Comparison of ENCODE assay signal across 17 cellular contexts in genomic region chr4:104395219-104395618, GRCh38.
A peak's percentile ranks its signal among the peaks of the same experiment; 100 is the strongest.
DNase-seq lines count a peak whose midpoint lies in the region; ATAC-seq and TF ChIP-seq lines count a peak whose summit lies in the region.
"Had no signal": no experiment of that assay in that cellular context is flagged by ENCODE, and none has a peak within 500 bp of the region (broad histone marks: within the 10 kb centered on the region; RNA-seq: fewer than 3 reads in every experiment).

No MANE protein-coding gene starts in this region.

- intact Hi-C loops in head of caudate nucleus (cut with DNase I), result no loop called here
- intact Hi-C loops in naive thymus-derived CD4-positive, alpha-beta T cell (cut with micrococcal nuclease), result no loop called here

- no peak overlapping the region for H3K9ac ChIP-seq in MM.1S (ENCODE audit: low read length)
- H3K9ac ChIP-seq: BLaER1 had no signal

- H3K4me2 ChIP-seq in MM.1S (ENCODE audit: low read depth, low read length), result peak overlapping the region; percentile 14; the same call in 1 of the 2 replicates
- H3K4me2 ChIP-seq: BLaER1 had no signal

- H3K27ac ChIP-seq in MM.1S (ENCODE audit: low read length), result no peak overlapping the region
- no peak overlapping the region for H3K27ac ChIP-seq in naive thymus-derived CD4-positive, alpha-beta T cell (ENCODE audit: low read depth, low read length)
- H3K27ac ChIP-seq: BLaER1, ovary had no signal

- no peak for TF ChIP-seq CTCF in AG10803 (conservative IDR thresholded peaks at IDR 0.05; ENCODE audit: low read length)
- no peak for TF ChIP-seq CTCF in MM.1S (IDR thresholded peaks at IDR 0.05; ENCODE audit: low read length)
- TF ChIP-seq CTCF in GM13976 (IDR thresholded peaks at IDR 0.05; ENCODE audit: borderline replicate concordance, control extremely low read depth, extremely low read depth, insufficient read depth, missing control alignments), result no peak

- POLR2A ChIA-PET in naive thymus-derived CD4-positive, alpha-beta T cell (lab: Charles Lee), result no interaction called here

- peaks cover 0 to 4% (median 0%) of the 10 kb centered on the region in 5 donors for H3K27me3 Mint-ChIP-seq in naive thymus-derived CD4-positive, alpha-beta T cell
- H3K27me3 Mint-ChIP-seq in activated naive CD4-positive, alpha-beta T cell treated with anti-CD3 and anti-CD28 coated beads, Interleukin-2, amount 10 ng/mL, durations not matched to agents 7 days and 5 days, result no peaks in the 10 kb centered on the region

- H3K79me2 ChIP-seq in MM.1S (ENCODE audit: low read length), result no peaks in the 10 kb centered on the region

- peak; percentile 0 for DNase-seq in AG10803 (ENCODE audit: low read depth)
- peak; percentile 21 for DNase-seq in MM.1S
- peak in 23 of 42 donors; percentile 5 to 53 (median 25) for DNase-seq in head of caudate nucleus
- no peak for DNase-seq in naive thymus-derived CD4-positive, alpha-beta T cell
- DNase-seq in NCI-H2196 (lab: John Stamatoyannopoulos, UW; ENCODE audit: unreplicated experiment), result no peak
- DNase-seq in GM13976 (ENCODE audit: low spot score), result no peak
- no peak for DNase-seq in activated naive CD4-positive, alpha-beta T cell treated with anti-CD3 and anti-CD28 coated beads, Interleukin-2, amount 10 ng/mL, durations not matched to agents 7 days and 5 days
- DNase-seq: activated T-cell treated with anti-CD3 and anti-CD28 coated beads, Interleukin-2, amount 50 U/mL, for 1 hour; aorta; effector CD8-positive, alpha-beta T cell; KG1; mesendoderm; ovary; stimulated activated CD4-positive, alpha-beta T cell treated with anti-CD3 and anti-CD28 coated beads, Interleukin-2, amount 100 ng/mL, for 48 hours; stimulated activated naive CD4-positive, alpha-beta T cell had no signal

- H3K4me1 Mint-ChIP-seq in naive thymus-derived CD4-positive, alpha-beta T cell, result no peaks in the 10 kb centered on the region
- no peaks in the 10 kb centered on the region for H3K4me1 Mint-ChIP-seq in activated naive CD4-positive, alpha-beta T cell treated with anti-CD3 and anti-CD28 coated beads, Interleukin-2, amount 10 ng/mL, durations not matched to agents 7 days and 5 days

- in situ Hi-C loops in GM13976 (cut with MboI; ENCODE audit: low sequenced_read_pairs, unreplicated experiment), result no loop called here

- no peaks in the 10 kb centered on the region for H3K36me3 Mint-ChIP-seq in naive thymus-derived CD4-positive, alpha-beta T cell
- no peaks in the 10 kb centered on the region for H3K36me3 Mint-ChIP-seq in activated naive CD4-positive, alpha-beta T cell treated with anti-CD3 and anti-CD28 coated beads, Interleukin-2, amount 10 ng/mL, durations not matched to agents 7 days and 5 days

- peaks cover 7% of the 10 kb centered on the region; the same call in 1 of the 2 replicates for H3K4me1 ChIP-seq in MM.1S (ENCODE audit: low read length)
- no peaks in the 10 kb centered on the region for H3K4me1 ChIP-seq in naive thymus-derived CD4-positive, alpha-beta T cell (ENCODE audit: control insufficient read depth in 2 of 2, insufficient read depth in 2 of 2, low read length in 2 of 2)
- H3K4me1 ChIP-seq: BLaER1 had no signal

- 0 out of 2 replicates have a peak overlapping the region, but pooled peaks have one; percentile 25 for H2AFZ ChIP-seq in MM.1S (ENCODE audit: low read length)

- no peaks in the 10 kb centered on the region for H4K20me1 ChIP-seq in MM.1S (ENCODE audit: insufficient read depth, low read length)
- H4K20me1 ChIP-seq: BLaER1 had no signal

- no peaks in the 10 kb centered on the region for H3K9me2 ChIP-seq in MM.1S (replicated peaks; ENCODE audit: insufficient read depth, low read length)

- CTCF ChIA-PET in naive thymus-derived CD4-positive, alpha-beta T cell (lab: Charles Lee), result no interaction called here
- CTCF ChIA-PET in activated naive CD4-positive, alpha-beta T cell treated with anti-CD3 and anti-CD28 coated beads, Interleukin-2, amount 10 ng/mL, durations not matched to agents 7 days and 5 days (lab: Charles Lee), result no interaction called here

- no peaks in the 10 kb centered on the region for H3K9me3 ChIP-seq in MM.1S (replicated peaks; ENCODE audit: insufficient read depth, low read length)
- peaks cover 0 to 4% (median 0%) of the 10 kb centered on the region in 3 experiments for H3K9me3 ChIP-seq in naive thymus-derived CD4-positive, alpha-beta T cell (ENCODE audit: control insufficient read depth in 2 of 3, low read length in 3 of 3)
- H3K9me3 ChIP-seq: BLaER1, ovary had no signal

- no peak for ATAC-seq in naive thymus-derived CD4-positive, alpha-beta T cell

- no peaks in the 10 kb centered on the region; the same call in 1 of the 2 replicates for H3F3A ChIP-seq in MM.1S (ENCODE audit: insufficient read depth, low read length)

- no peak overlapping the region for H3K27ac Mint-ChIP-seq in naive thymus-derived CD4-positive, alpha-beta T cell
- no peak overlapping the region for H3K27ac Mint-ChIP-seq in activated naive CD4-positive, alpha-beta T cell treated with anti-CD3 and anti-CD28 coated beads, Interleukin-2, amount 10 ng/mL, durations not matched to agents 7 days and 5 days

- H3K4me3 ChIP-seq in AG10803 (ENCODE audit: low read length) (no peak overlapping the region), MM.1S (ENCODE audit: low read length) (no peak overlapping the region)
- H3K4me3 ChIP-seq in naive thymus-derived CD4-positive, alpha-beta T cell (ENCODE audit: low read length), result no peak overlapping the region
- H3K4me3 ChIP-seq: BLaER1, ovary had no signal

- peaks cover 0 to 7% (median 2%) of the 10 kb centered on the region in 11 donors for H3K9me3 Mint-ChIP-seq in naive thymus-derived CD4-positive, alpha-beta T cell
- H3K9me3 Mint-ChIP-seq in activated naive CD4-positive, alpha-beta T cell treated with anti-CD3 and anti-CD28 coated beads, Interleukin-2, amount 10 ng/mL, durations not matched to agents 7 days and 5 days, result no peaks in the 10 kb centered on the region

- no peaks in the 10 kb centered on the region for H3K27me3 ChIP-seq in MM.1S (replicated peaks; ENCODE audit: insufficient read depth, low read length)
- H3K27me3 ChIP-seq in naive thymus-derived CD4-positive, alpha-beta T cell (ENCODE audit: control insufficient read depth in 2 of 2, insufficient read depth in 2 of 2, low read length in 2 of 2), result no peaks in the 10 kb centered on the region
- H3K27me3 ChIP-seq: BLaER1, ovary had no signal

- H3K36me3 ChIP-seq in MM.1S (replicated peaks; ENCODE audit: insufficient read depth, low read length), result no peaks in the 10 kb centered on the region
- H3K36me3 ChIP-seq in naive thymus-derived CD4-positive, alpha-beta T cell (ENCODE audit: control insufficient read depth in 2 of 3, insufficient read depth in 3 of 3, low read length in 3 of 3), result no peaks in the 10 kb centered on the region
- H3K36me3 ChIP-seq: BLaER1, ovary had no signal

- H3K4me3 Mint-ChIP-seq in naive thymus-derived CD4-positive, alpha-beta T cell, result no peak overlapping the region
- no peak overlapping the region for H3K4me3 Mint-ChIP-seq in activated naive CD4-positive, alpha-beta T cell treated with anti-CD3 and anti-CD28 coated beads, Interleukin-2, amount 10 ng/mL, durations not matched to agents 7 days and 5 days

TF ChIP-seq in PFSK-1, 5 proteins besides CTCF, POLR2A, EP300 and RAD21:
- TF ChIP-seq REST (IDR thresholded peaks at IDR 0.05; ENCODE audit: insufficient read depth in 1 of 2, low read depth in 2 of 2, low read length in 2 of 2) (0 out of 4 replicates have a peak, but pooled peaks of 1 of the 2 experiments have one; percentile 42), POLR2AphosphoS5 (IDR thresholded peaks at IDR 0.05; ENCODE audit: low read depth, low read length) (no peak), FOXP2 (optimal IDR thresholded peaks at IDR 0.05; ENCODE audit: borderline replicate concordance, extremely low read depth, extremely low read length, insufficient read depth) (no peak), TAF1 (IDR thresholded peaks at IDR 0.05; ENCODE audit: borderline replicate concordance, insufficient read depth, low read length) (peak; percentile 46; the same call in 1 of the 2 replicates), SIN3A (IDR thresholded peaks at IDR 0.05; ENCODE audit: borderline replicate concordance, insufficient read depth, low read length) (peak; percentile 59; the same call in 1 of the 2 replicates)

Comparison
In these comparisons a context has a peak if more than half of its experiments do, and no peak if none do; other contexts are left out.
1. DNase-seq: peak in AG10803 (single experiment), MM.1S (single experiment) and head of caudate nucleus (23 of 42); none in naive thymus-derived CD4-positive, alpha-beta T cell (0 of 9), NCI-H2196 (single experiment), GM13976 (single experiment) and activated naive CD4-positive, alpha-beta T cell treated with anti-CD3 and anti-CD28 coated beads, Interleukin-2, amount 10 ng/mL, durations not matched to agents 7 days and 5 days (single experiment).